In the genomic region with DNA sequence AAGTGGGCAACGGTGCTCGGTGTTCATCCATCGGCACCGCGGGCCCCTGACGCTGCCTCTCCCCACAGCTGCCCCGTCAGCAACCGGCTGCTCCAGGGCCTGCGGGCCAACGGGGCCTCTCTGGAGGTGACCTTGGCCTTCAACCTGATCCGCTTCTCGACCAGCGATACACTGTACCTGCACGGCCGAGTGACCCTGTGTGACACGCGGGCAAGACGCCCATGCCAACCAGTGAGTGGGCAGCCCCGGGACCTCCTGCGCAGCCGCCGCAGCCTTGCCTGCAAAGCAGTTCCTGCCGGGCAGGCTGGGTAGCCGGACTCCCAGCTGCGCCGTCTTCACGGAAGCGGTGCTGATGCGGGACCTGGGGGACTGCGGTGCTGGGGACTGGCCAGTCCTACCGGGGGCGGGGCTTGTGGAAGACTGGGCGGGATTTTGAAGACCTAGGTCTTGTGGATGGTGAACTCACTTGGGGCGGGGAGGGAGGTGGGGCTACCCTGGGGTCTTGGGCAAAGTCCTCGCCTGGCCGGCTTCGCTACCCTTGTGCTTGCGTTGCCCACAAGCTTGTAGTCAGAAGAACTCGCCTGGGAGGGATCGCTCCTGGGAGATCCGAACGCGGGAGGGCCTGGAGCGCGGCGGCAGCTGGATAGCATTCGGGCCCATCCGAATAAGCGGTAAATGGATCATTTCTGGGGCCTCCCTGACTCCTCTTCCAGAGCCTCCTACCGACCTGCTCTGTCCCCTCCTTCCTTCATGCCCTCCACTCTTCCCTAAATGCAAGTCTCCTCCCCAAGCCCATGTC, we compare ENCODE assay signal across 9 cellular contexts. TPM values are rescaled to one million over a fixed set of nuclear protein-coding genes. Genes with fewer than 3 reads are reported as not detected.
DNase-seq lines count a peak whose midpoint lies in the region; ATAC-seq and TF ChIP-seq lines count a peak whose summit lies in the region.
"Had no signal": no experiment of that assay in that cellular context is flagged by ENCODE, and none has a peak within 500 bp of the region (broad histone marks: within the 10 kb centered on the region; RNA-seq: fewer than 3 reads in every experiment).

No MANE protein-coding gene starts in this region.

- H3K36me3 Mint-ChIP-seq in activated CD4-positive, alpha-beta T cell treated with anti-CD3 and anti-CD28 coated beads for 36 hours (ENCODE audit: low read depth): no peaks in the 10 kb centered on the region
- H3K36me3 Mint-ChIP-seq in activated naive CD4-positive, alpha-beta T cell treated with anti-CD3 and anti-CD28 coated beads, Interleukin-2, amount 50 U/mL, for 72 hours: peaks cover 0 to 6% of the 10 kb centered on the region in 2 donors

- no peak for TF ChIP-seq CTCF in neutrophil (IDR thresholded peaks at IDR 0.05)
- TF ChIP-seq CTCF in upper lobe of right lung (IDR thresholded peaks at IDR 0.05): no peak

- POLR2A ChIA-PET in activated CD4-positive, alpha-beta T cell treated with anti-CD3 and anti-CD28 coated beads for 36 hours (lab: Charles Lee): interaction anchor here (0.6 kb wide), 1 partner anchor 34 kb away, joined by 4 read pairs; no protein-coding TSS in a partner anchor

- H3K27me3 ChIP-seq in neutrophil (peaks cover 57% of the 10 kb centered on the region), upper lobe of right lung (peaks cover 8% of the 10 kb centered on the region)

- H3K4me1 Mint-ChIP-seq in activated CD4-positive, alpha-beta T cell treated with anti-CD3 and anti-CD28 coated beads for 36 hours: peaks cover 7% of the 10 kb centered on the region

- H3K4me3 ChIP-seq in neutrophil (ENCODE audit: low read depth in 1 of 2, low read length in 1 of 2) (peak overlapping the region; percentile 29 to 57), upper lobe of right lung (peak overlapping the region; percentile 44)

- peaks cover 26% of the 10 kb centered on the region for H3K27me3 Mint-ChIP-seq in activated CD4-positive, alpha-beta T cell treated with anti-CD3 and anti-CD28 coated beads for 36 hours

- no peaks in the 10 kb centered on the region for H3K9me3 ChIP-seq in neutrophil
- no peaks in the 10 kb centered on the region for H3K9me3 ChIP-seq in upper lobe of right lung

- H3K4me3 Mint-ChIP-seq in activated CD4-positive, alpha-beta T cell treated with anti-CD3 and anti-CD28 coated beads for 36 hours: peak overlapping the region; percentile 26

- CTCF ChIA-PET in activated CD4-positive, alpha-beta T cell treated with anti-CD3 and anti-CD28 coated beads for 36 hours (lab: Charles Lee): interaction anchor here (0.6 to 1.2 kb wide), 3 partner anchors 9 to 167 kb away, joined by 3 to 4 read pairs (median 3); a partner anchor contains a TSS

- DNase-seq in activated CD4-positive, alpha-beta T cell treated with anti-CD3 and anti-CD28 coated beads for 36 hours: peak; percentile 66
- DNase-seq in activated CD4-positive, alpha-beta T cell treated with anti-CD3 and anti-CD28 coated beads for 1 hour: no peak
- peak; percentile 54 to 63 for DNase-seq in activated naive CD4-positive, alpha-beta T cell treated with anti-CD3 and anti-CD28 coated beads, Interleukin-2, amount 50 U/mL, for 72 hours (ENCODE audit: low spot score in 2 of 2)
- DNase-seq in cardiac septum (ENCODE audit: low spot score): peak; percentile 85
- DNase-seq in upper lobe of right lung: peak; percentile 88
- no peak for DNase-seq in NCI-H345 (lab: John Stamatoyannopoulos, UW)

- H3K27ac ChIP-seq in neutrophil: no peak overlapping the region
- H3K27ac ChIP-seq in upper lobe of right lung: no peak overlapping the region
- H3K27ac ChIP-seq: VCaP had no signal

- no peak overlapping the region for H3K27ac Mint-ChIP-seq in activated CD4-positive, alpha-beta T cell treated with anti-CD3 and anti-CD28 coated beads for 36 hours
- H3K27ac Mint-ChIP-seq in activated naive CD4-positive, alpha-beta T cell treated with anti-CD3 and anti-CD28 coated beads, Interleukin-2, amount 50 U/mL, for 72 hours: peak overlapping the region in 1 of 2 donors; percentile 70

- no peaks in the 10 kb centered on the region for H3K36me3 ChIP-seq in neutrophil
- H3K36me3 ChIP-seq in upper lobe of right lung: no peaks in the 10 kb centered on the region

- no peaks in the 10 kb centered on the region for H3K9me3 Mint-ChIP-seq in activated CD4-positive, alpha-beta T cell treated with anti-CD3 and anti-CD28 coated beads for 36 hours (ENCODE audit: low read depth)
- no peaks in the 10 kb centered on the region for H3K9me3 Mint-ChIP-seq in activated naive CD4-positive, alpha-beta T cell treated with anti-CD3 and anti-CD28 coated beads, Interleukin-2, amount 50 U/mL, for 72 hours

- H3K4me1 ChIP-seq in neutrophil (ENCODE audit: control insufficient read depth in 1 of 2, insufficient read depth in 1 of 2, low read depth in 1 of 2, low read length in 1 of 2) (peaks cover 11% of the 10 kb centered on the region in 2 experiments), upper lobe of right lung (peaks cover 3% of the 10 kb centered on the region)

- ATAC-seq in activated CD4-positive, alpha-beta T cell treated with anti-CD3 and anti-CD28 coated beads for 36 hours: peak; percentile 91
- peak; percentile 86 to 94 for ATAC-seq in activated naive CD4-positive, alpha-beta T cell treated with anti-CD3 and anti-CD28 coated beads, Interleukin-2, amount 50 U/mL, for 72 hours
- ATAC-seq in upper lobe of right lung (peak; percentile 89), HG02678 (IDR thresholded peaks at IDR 0.05; ENCODE audit: unreplicated experiment) (no peak)

- intact Hi-C loops in activated CD4-positive, alpha-beta T cell treated with anti-CD3 and anti-CD28 coated beads for 36 hours (cut with DNase I, micrococcal nuclease): no loop called here
- intact Hi-C loops in cardiac septum (cut with DNase I) (no loop called here), upper lobe of right lung (cut with DNase I) (no loop called here)

RNA-seq across cellular contexts. Expression of a gene that starts 8.8 kb away (rescaled TPM):
- total RNA-seq in activated CD4-positive, alpha-beta T cell treated with anti-CD3 and anti-CD28 coated beads for 36 hours: 10 to 100 TPM; 31.1 to 31.9 TPM
- 10 to 100 TPM; 26.9 to 92.3 TPM for total RNA-seq in activated naive CD4-positive, alpha-beta T cell treated with anti-CD3 and anti-CD28 coated beads, Interleukin-2, amount 50 U/mL, for 72 hours
- total RNA-seq in cardiac septum (25.8 TPM), upper lobe of right lung (10.3 TPM)

RNA-seq across cellular contexts. Expression of a gene that starts 34.8 kb away (rescaled TPM):
- total RNA-seq in activated CD4-positive, alpha-beta T cell treated with anti-CD3 and anti-CD28 coated beads for 36 hours: not detected
- not detected for total RNA-seq in activated naive CD4-positive, alpha-beta T cell treated with anti-CD3 and anti-CD28 coated beads, Interleukin-2, amount 50 U/mL, for 72 hours
- not detected for total RNA-seq in cardiac septum
- total RNA-seq in upper lobe of right lung: not detected

RNA-seq across cellular contexts. Expression of a gene that starts 47.9 kb away (rescaled TPM):
- total RNA-seq in activated CD4-positive, alpha-beta T cell treated with anti-CD3 and anti-CD28 coated beads for 36 hours: 1 to 10 TPM; 3.0 to 3.2 TPM
- total RNA-seq in activated naive CD4-positive, alpha-beta T cell treated with anti-CD3 and anti-CD28 coated beads, Interleukin-2, amount 50 U/mL, for 72 hours: 1 to 10 TPM; 2.0 to 3.5 TPM
- total RNA-seq in cardiac septum (2.9 TPM), upper lobe of right lung (21.6 TPM)

RNA-seq across cellular contexts. Expression of a gene that starts 53.6 kb away (rescaled TPM):
- total RNA-seq in activated CD4-positive, alpha-beta T cell treated with anti-CD3 and anti-CD28 coated beads for 36 hours: not detected
- not detected for total RNA-seq in activated naive CD4-positive, alpha-beta T cell treated with anti-CD3 and anti-CD28 coated beads, Interleukin-2, amount 50 U/mL, for 72 hours
- total RNA-seq in cardiac septum: not detected
- not detected for total RNA-seq in upper lobe of right lung

RNA-seq across cellular contexts. Expression of a gene that starts 54.7 kb away (rescaled TPM):
- 100 to 1,000 TPM; 267 to 381 TPM for total RNA-seq in activated CD4-positive, alpha-beta T cell treated with anti-CD3 and anti-CD28 coated beads for 36 hours
- 100 to 1,000 TPM; 261 to 364 TPM for total RNA-seq in activated naive CD4-positive, alpha-beta T cell treated with anti-CD3 and anti-CD28 coated beads, Interleukin-2, amount 50 U/mL, for 72 hours
- total RNA-seq in cardiac septum (55.0 TPM), upper lobe of right lung (169 TPM)

Comparison
In these comparisons a context has a peak if more than half of its experiments do, and no peak if none do; other contexts are left out.
1. DNase-seq: peak in activated CD4-positive, alpha-beta T cell treated with anti-CD3 and anti-CD28 coated beads for 36 hours (single experiment), activated naive CD4-positive, alpha-beta T cell treated with anti-CD3 and anti-CD28 coated beads, Interleukin-2, amount 50 U/mL, for 72 hours (2 of 2), cardiac septum (single experiment) and upper lobe of right lung (single experiment); none in activated CD4-positive, alpha-beta T cell treated with anti-CD3 and anti-CD28 coated beads for 1 hour (single experiment) and NCI-H345 (single experiment).